ENCODE assay signal across 24 cellular contexts in the genomic region with DNA sequence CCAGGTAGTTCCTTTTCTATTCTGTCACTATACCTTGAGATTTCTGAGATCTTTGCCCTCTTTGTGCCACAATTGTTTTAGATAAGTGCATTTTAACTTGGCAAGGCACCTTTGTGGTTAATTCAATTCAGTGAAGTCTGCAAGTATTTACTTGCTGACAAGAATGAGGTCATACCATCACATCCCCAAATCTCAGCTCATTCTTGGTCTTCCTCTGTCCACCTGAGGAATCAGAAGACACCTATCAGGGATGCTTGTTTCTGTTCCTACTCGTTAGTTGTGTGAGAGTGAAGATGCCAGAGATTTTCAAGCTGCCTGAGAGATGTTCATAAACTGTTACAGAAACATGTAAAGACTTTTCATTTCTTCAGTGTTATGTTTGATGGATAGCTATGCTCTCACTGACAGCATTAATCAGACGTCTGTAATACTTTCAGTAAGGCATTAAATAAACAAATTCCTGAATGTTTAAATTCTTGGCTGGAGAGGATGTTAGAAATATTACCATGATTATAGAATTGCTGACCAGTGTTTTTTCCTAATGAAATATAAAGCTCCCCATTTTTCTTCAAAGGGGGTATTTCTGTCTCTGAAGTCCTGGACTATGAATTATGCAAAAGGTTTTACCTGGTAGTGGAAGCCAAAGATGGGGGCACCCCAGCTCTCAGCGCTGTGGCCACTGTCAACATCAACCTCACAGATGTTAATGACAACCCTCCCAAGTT.
"Had no signal": no experiment of that assay in that cellular context is flagged by ENCODE, and none has a peak within 500 bp of the region (broad histone marks: within the 10 kb centered on the region; RNA-seq: fewer than 3 reads in every experiment).

No MANE protein-coding gene starts in this region.

- H3K4me3 Mint-ChIP-seq: activated CD4-positive, alpha-beta memory T cell treated with anti-CD3 and anti-CD28 coated beads for 36 hours; activated CD4-positive, alpha-beta T cell treated with anti-CD3 and anti-CD28 coated beads, Interleukin-2, amount 10 ng/mL, durations not matched to agents 7 days and 5 days; activated naive CD4-positive, alpha-beta T cell treated with anti-CD3 and anti-CD28 coated beads for 36 hours; activated naive CD8-positive, alpha-beta T cell; activated T-cell treated with anti-CD3 and anti-CD28 coated beads, Interleukin-2, amount 50 U/mL, for 4 hours had no signal

- ATAC-seq: activated T-cell treated with anti-CD3 and anti-CD28 coated beads, Interleukin-2, amount 50 U/mL, for 4 hours had no signal

- H3K27me3 ChIP-seq: brain microvascular endothelial cell, Peyer's patch had no signal

- H3K9me3 Mint-ChIP-seq: activated CD4-positive, alpha-beta memory T cell treated with anti-CD3 and anti-CD28 coated beads for 36 hours; activated CD4-positive, alpha-beta T cell treated with anti-CD3 and anti-CD28 coated beads, Interleukin-2, amount 10 ng/mL, durations not matched to agents 7 days and 5 days; activated naive CD4-positive, alpha-beta T cell treated with anti-CD3 and anti-CD28 coated beads for 36 hours; activated T-cell treated with anti-CD3 and anti-CD28 coated beads, Interleukin-2, amount 50 U/mL, for 4 hours had no signal

- H3K4me3 ChIP-seq: Peyer's patch had no signal

- H3K36me3 ChIP-seq: brain microvascular endothelial cell, Peyer's patch had no signal

- H3K27ac Mint-ChIP-seq: activated CD4-positive, alpha-beta memory T cell treated with anti-CD3 and anti-CD28 coated beads for 36 hours; activated CD4-positive, alpha-beta T cell treated with anti-CD3 and anti-CD28 coated beads, Interleukin-2, amount 10 ng/mL, durations not matched to agents 7 days and 5 days; activated naive CD4-positive, alpha-beta T cell treated with anti-CD3 and anti-CD28 coated beads for 36 hours; activated naive CD8-positive, alpha-beta T cell had no signal

- H3K9me3 ChIP-seq: Peyer's patch had no signal

- H3K36me3 Mint-ChIP-seq: activated CD4-positive, alpha-beta memory T cell treated with anti-CD3 and anti-CD28 coated beads for 36 hours; activated naive CD8-positive, alpha-beta T cell had no signal

- H3K4me1 ChIP-seq: Peyer's patch had no signal

- H3K27ac ChIP-seq: brain microvascular endothelial cell, Peyer's patch, VCaP had no signal

- DNase-seq: activated CD4-positive, alpha-beta memory T cell treated with anti-CD3 and anti-CD28 coated beads for 36 hours; activated CD4-positive, alpha-beta T cell treated with anti-CD3 and anti-CD28 coated beads, Interleukin-2, amount 10 ng/mL, durations not matched to agents 7 days and 5 days; activated CD4-positive, CD25-positive, alpha-beta regulatory T cell; activated CD8-positive, alpha-beta memory T cell treated with anti-CD3 and anti-CD28 coated beads for 24 hours; activated gamma-delta T cell; activated naive CD4-positive, alpha-beta T cell treated with anti-CD3 and anti-CD28 coated beads for 36 hours; activated T-cell treated with anti-CD3 and anti-CD28 coated beads, Interleukin-2, amount 50 U/mL, for 4 hours; amygdala; brain microvascular endothelial cell; caudate nucleus; Kasumi-1; KBM-7; NCI-H1048; NCI-H146; NCI-H187 treated with DMSO at 0.1 percent for 48 hours; NCI-H2081 treated with DMSO at 0.1 percent for 48 hours; NCI-H2171 treated with DMSO at 0.1 percent for 48 hours; NCI-H345; NCI-H510A; Peyer's patch; SIG-M5; T-helper 1 cell had no signal

- H3K4me1 Mint-ChIP-seq: activated CD4-positive, alpha-beta T cell treated with anti-CD3 and anti-CD28 coated beads, Interleukin-2, amount 10 ng/mL, durations not matched to agents 7 days and 5 days had no signal
